ENCODE assay signal across 8 cellular contexts in the genomic region with DNA sequence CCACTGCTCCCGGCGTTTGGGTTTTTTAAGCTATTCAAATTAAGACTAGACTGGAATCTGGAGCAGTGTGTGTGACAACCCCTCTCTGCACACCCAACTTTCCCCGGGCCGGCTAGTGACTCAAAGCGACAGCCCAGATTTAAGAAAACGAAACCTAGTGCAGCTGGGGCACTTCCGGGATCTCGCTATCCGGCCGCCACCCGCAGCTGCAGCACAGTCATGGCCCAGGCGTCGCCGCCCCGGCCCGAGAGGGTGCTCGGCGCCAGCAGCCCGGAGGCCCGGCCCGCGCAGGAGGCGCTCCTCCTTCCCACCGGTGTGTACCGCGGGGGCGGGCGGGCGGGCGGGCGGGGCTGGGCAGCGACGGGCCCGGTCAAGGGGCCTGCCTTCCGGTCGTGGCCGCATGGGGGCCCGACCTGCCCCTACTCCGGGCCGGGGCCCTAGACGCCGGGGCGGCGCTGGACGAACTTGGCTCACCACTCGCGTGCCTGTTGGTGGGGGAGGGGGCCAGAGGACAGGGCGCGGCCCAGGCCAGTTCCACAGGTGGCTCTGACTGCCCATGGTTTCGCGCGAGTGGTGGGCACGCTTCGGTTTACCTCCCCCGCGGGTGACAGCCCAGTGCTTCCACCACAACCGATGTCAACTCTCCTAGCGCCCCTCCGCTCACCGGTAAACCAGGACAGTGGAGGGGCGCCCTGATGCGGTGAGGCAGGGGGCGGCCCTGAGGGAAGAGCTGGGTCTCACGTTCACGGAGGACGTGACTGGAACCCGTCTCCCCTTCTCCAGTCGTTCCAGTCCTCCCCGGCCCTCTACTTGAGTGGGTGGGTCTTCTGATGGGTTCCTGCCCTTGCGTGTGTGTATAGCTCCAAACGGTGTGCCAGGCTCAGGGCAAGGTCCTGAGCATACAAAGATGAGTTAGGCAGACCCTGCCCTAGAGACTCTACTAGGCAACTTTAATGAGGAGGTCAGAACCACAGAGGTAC. TPM values are rescaled to one million over a fixed set of nuclear protein-coding genes. Genes with fewer than 3 reads are reported as not detected.
DNase-seq lines count a peak whose midpoint lies in the region; TF ChIP-seq lines count a peak whose summit lies in the region.

Gene PHF11, plus strand, starts transcription at position 171 of the 980 bp plus-strand sequence. Its CDS starts 49 bp downstream, at position 220.

- peaks cover 0 to 11% (median 5%) of the 10 kb centered on the region in 3 donors for H3K36me3 Mint-ChIP-seq in immature natural killer cell

- peak within 1 kb of the TSS; percentile 98 to 99 (median 99) for H3K4me3 Mint-ChIP-seq in immature natural killer cell

- DNase-seq in GM04504 (ENCODE audit: low read depth) (peak; percentile 57), GOT3 (lab: John Stamatoyannopoulos, UW) (peak; percentile 58), LNCaP clone FGC (ENCODE audit: low read depth) (no peak), cardiac fibroblast (ENCODE audit: low read depth in 2 of 2) (peak; percentile 73 to 82), immature natural killer cell (peak; percentile 85 to 88 (median 88)), NCI-H1105 treated with DMSO at 0.1 percent for 48 hours (lab: John Stamatoyannopoulos, UW) (no peak)
- peak; percentile 73 to 82 (median 79) for DNase-seq in activated CD4-positive, CD25-positive, alpha-beta regulatory T cell (lab: John Stamatoyannopoulos, UW)
- DNase-seq in stimulated activated CD4-positive, alpha-beta T cell treated with anti-CD3 and anti-CD28 coated beads, Interleukin-12 subunit alpha, Interleukin-12 subunit beta, amount 100 ng/mL, for 24 hours (ENCODE audit: low read depth in 2 of 2), result peak; percentile 80 to 84

- H3K27me3 Mint-ChIP-seq in immature natural killer cell (ENCODE audit: low read depth in 3 of 3), result peaks cover 2 to 12% (median 8%) of the 10 kb centered on the region in 3 donors

- H3K4me3 ChIP-seq in LNCaP clone FGC (ENCODE audit: low read depth, low read length) (peak within 1 kb of the TSS; percentile 27), cardiac fibroblast (replicated peaks in 1 of 2; ENCODE audit: low read depth in 2 of 2, low read length in 2 of 2) (peak within 1 kb of the TSS; percentile 51 to 62)

- no peaks in the 10 kb centered on the region for H3K9me3 Mint-ChIP-seq in immature natural killer cell

- H3K4me1 Mint-ChIP-seq in immature natural killer cell, result peaks cover 35 to 51% of the 10 kb centered on the region in 2 donors

- TF ChIP-seq CTCF in LNCaP clone FGC (IDR thresholded peaks at IDR 0.05; ENCODE audit: control insufficient read depth, extremely low read depth, insufficient read depth) (no peak), cardiac fibroblast (IDR thresholded peaks at IDR 0.05; ENCODE audit: low read depth, low read length) (no peak)

- peak within 1 kb of the TSS; percentile 98 to 99 (median 98) for H3K27ac Mint-ChIP-seq in immature natural killer cell

RNA-seq across cellular contexts. Expression of gene PHF11, which starts in this region (rescaled TPM):
- 10 to 100 TPM; 67.1 to 79.2 (median 70.6) TPM for polyA plus RNA-seq in immature natural killer cell

Comparison
In these comparisons a context has a peak if more than half of its experiments do, and no peak if none do; other contexts are left out.
1. DNase-seq: peak in GM04504 (single experiment), GOT3 (single experiment), activated CD4-positive, CD25-positive, alpha-beta regulatory T cell (4 of 4), cardiac fibroblast (2 of 2), immature natural killer cell (3 of 3) and stimulated activated CD4-positive, alpha-beta T cell treated with anti-CD3 and anti-CD28 coated beads, Interleukin-12 subunit alpha, Interleukin-12 subunit beta, amount 100 ng/mL, for 24 hours (2 of 2); none in LNCaP clone FGC (single experiment) and NCI-H1105 treated with DMSO at 0.1 percent for 48 hours (single experiment).